10 cellular contexts compared by ENCODE assay signal in genomic region chr5:33379757-33380156, GRCh38.
DNase-seq lines count a peak whose midpoint lies in the region; ATAC-seq and TF ChIP-seq lines count a peak whose summit lies in the region.
"Had no signal": no experiment of that assay in that cellular context is flagged by ENCODE, and none has a peak within 500 bp of the region (broad histone marks: within the 10 kb centered on the region; RNA-seq: fewer than 3 reads in every experiment).

No MANE protein-coding gene starts in this region.

- peaks cover 0 to 3% of the 10 kb centered on the region in 2 experiments; a peak in 1 of 4 replicates for H3K4me1 Mint-ChIP-seq in H9

- H3K9me3 Mint-ChIP-seq in H9, result peaks cover 10 to 17% of the 10 kb centered on the region in 2 experiments
- H3K9me3 Mint-ChIP-seq: T-helper 2 cell treated with Interferon-gamma antibody and Interleukin-4, amounts not matched to agents 5 μg/mL and 100 μg/mL, for 36 hours had no signal

- H3K23me2 ChIP-seq in H9 (ENCODE audit: insufficient read length, low read depth, low read length, poor library complexity, severe bottlenecking), result no peaks in the 10 kb centered on the region

- no peak overlapping the region for H3K4me3 ChIP-seq in stomach

- no peak overlapping the region for H4K91ac ChIP-seq in H9 (ENCODE audit: insufficient read length, low read depth, low read length)

- H4K20me1 ChIP-seq in H9 (ENCODE audit: control insufficient read depth, insufficient read depth, insufficient read length), result no peaks in the 10 kb centered on the region

- no peak overlapping the region for H3K9ac ChIP-seq in H9 (ENCODE audit: extremely low read depth, insufficient read length, low read length)

- peaks cover 2% of the 10 kb centered on the region; the same call in 1 of the 2 replicates for H3K27me3 Mint-ChIP-seq in H9 (ENCODE audit: low read depth)

- no peak overlapping the region for H3K23ac ChIP-seq in H9 (ENCODE audit: insufficient read length, low read depth, low read length)

- H3K27me3 ChIP-seq in H9 (ENCODE audit: insufficient read depth, low read length) (no peaks in the 10 kb centered on the region), stomach (no peaks in the 10 kb centered on the region)

- ATAC-seq in HG03108 (IDR thresholded peaks at IDR 0.05; ENCODE audit: unreplicated experiment), result no peak

- H2BK12ac ChIP-seq in H9 (ENCODE audit: insufficient read length, low read depth, low read length), result no peak overlapping the region

- no peak overlapping the region for H2BK120ac ChIP-seq in H9 (ENCODE audit: low read depth, low read length, poor library complexity, severe bottlenecking)

- TF ChIP-seq POLR2A in stomach (IDR thresholded peaks at IDR 0.05), result no peak

- no peak overlapping the region for H3K27ac ChIP-seq in H9 (ENCODE audit: insufficient read length, low read depth, low read length)
- H3K27ac ChIP-seq in stomach, result no peak overlapping the region

- no peak for TF ChIP-seq EP300 in stomach (IDR thresholded peaks at IDR 0.05)

- in situ Hi-C loops in SK-MEL-5 (cut with HindIII; ENCODE audit: low pct_unique_long_range_greater_than_20kb, low sequenced_read_pairs), result no loop called here

- no peak overlapping the region for H4K5ac ChIP-seq in H9 (ENCODE audit: insufficient read length, low read depth, low read length)

- no peak overlapping the region for H2BK15ac ChIP-seq in H9 (ENCODE audit: low read depth, low read length)

- H3K36me3 ChIP-seq in stomach, result no peaks in the 10 kb centered on the region

- no peak overlapping the region for H4K8ac ChIP-seq in H9 (replicated peaks; ENCODE audit: insufficient read length, low read depth, low read length)

- TF ChIP-seq CTCF in H9 (conservative IDR thresholded peaks at IDR 0.05) (peak; percentile 92), stomach (IDR thresholded peaks at IDR 0.05) (peak in 1 of 7 experiments; percentile 13)

- no peak overlapping the region for H3K4me2 ChIP-seq in H9 (ENCODE audit: insufficient read depth, insufficient read length, low read length)

- H3T11ph ChIP-seq in H9 (ENCODE audit: low read length), result no peak overlapping the region

- peaks cover 0 to 6% (median 5%) of the 10 kb centered on the region in 3 experiments; a peak in 3 of 7 replicates for H3K36me3 Mint-ChIP-seq in H9 (ENCODE audit: insufficient read depth in 1 of 3, low read depth in 3 of 3)

- peaks cover 4% of the 10 kb centered on the region for H3K9me3 ChIP-seq in H9 (ENCODE audit: control insufficient read depth, low read depth, low read length)
- H3K9me3 ChIP-seq in stomach, result peaks cover 0 to 4% (median 3%) of the 10 kb centered on the region in 4 donors

- WGBS in H9 (ENCODE audit: extremely low coverage, insufficient read length, low lambda C conversion rate), result no CpG with 5 or more reads among the region's 10 CpGs
- WGBS in stomach, 5 donors, result 69 to 75% (median 73%) methylated on average over 10 of the region's 10 CpGs

- DNase-seq in AML-193 (lab: John Stamatoyannopoulos, UW), result peak; percentile 16 to 24
- peak; percentile 64 for DNase-seq in H9
- DNase-seq in SK-MEL-5 (ENCODE audit: low read depth, low spot score), result peak; percentile 84
- peak; percentile 54 for DNase-seq in iPS DF 19.7 (ENCODE audit: low read depth, low spot score)
- no peak for DNase-seq in SK-N-DZ (ENCODE audit: low spot score)
- DNase-seq in stomach, result no peak
- DNase-seq in T-helper 9 cell, result no peak
- DNase-seq: stimulated activated CD8-positive, alpha-beta memory T cell treated with anti-CD3 and anti-CD28 coated beads, Interleukin-4, amount 100 ng/mL, for 48 hours had no signal

- no peak overlapping the region for H2AK5ac ChIP-seq in H9 (ENCODE audit: insufficient read length, low read length)

- H3K56ac ChIP-seq in H9 (ENCODE audit: insufficient read length, low read depth, low read length), result no peak overlapping the region

- peak overlapping the region in 1 of 3 experiments; percentile 25; a peak in 1 of 7 replicates for H3K27ac Mint-ChIP-seq in H9
- H3K27ac Mint-ChIP-seq: T-helper 2 cell treated with Interferon-gamma antibody and Interleukin-4, amounts not matched to agents 5 μg/mL and 100 μg/mL, for 36 hours had no signal

- H3K18ac ChIP-seq in H9 (ENCODE audit: insufficient read length, low read depth, low read length), result no peak overlapping the region

- intact Hi-C loops in stomach (cut with DNase I; ENCODE audit: low total_unique reads), result no loop called here

- H3K4ac ChIP-seq in H9 (ENCODE audit: low read depth, low read length), result no peak overlapping the region

- no peaks in the 10 kb centered on the region for H3K79me1 ChIP-seq in H9 (ENCODE audit: insufficient read depth, low read depth, low read length, poor library complexity, severe bottlenecking)

- no peak overlapping the region for H3K4me3 Mint-ChIP-seq in H9
- H3K4me3 Mint-ChIP-seq: T-helper 2 cell treated with Interferon-gamma antibody and Interleukin-4, amounts not matched to agents 5 μg/mL and 100 μg/mL, for 36 hours had no signal

- H3K14ac ChIP-seq in H9 (ENCODE audit: insufficient read depth, low read length), result no peak overlapping the region

- no peak overlapping the region for H2BK20ac ChIP-seq in H9 (ENCODE audit: low read depth, low read length, poor library complexity, severe bottlenecking)

- H3K79me2 ChIP-seq in H9 (ENCODE audit: insufficient read depth, low read length), result no peaks in the 10 kb centered on the region

- H3K4me1 ChIP-seq in H9 (ENCODE audit: insufficient read depth, low read length) (no peaks in the 10 kb centered on the region), stomach (no peaks in the 10 kb centered on the region)

- no peak overlapping the region for H2BK5ac ChIP-seq in H9 (ENCODE audit: insufficient read length, low read length)

- no peak overlapping the region for H2AFZ ChIP-seq in H9 (ENCODE audit: low read length)

Comparison
In these comparisons a context has a peak if more than half of its experiments do, and no peak if none do; other contexts are left out.
1. DNase-seq: peak in AML-193 (2 of 2), H9 (single experiment), SK-MEL-5 (single experiment) and iPS DF 19.7 (single experiment); none in SK-N-DZ (single experiment), stomach (single experiment) and T-helper 9 cell (single experiment).